35 cellular contexts compared by ENCODE assay signal in genomic region chr15:29136815-29137214, GRCh38.
"Had no signal": no experiment of that assay in that cellular context is flagged by ENCODE, and none has a peak within 500 bp of the region (broad histone marks: within the 10 kb centered on the region; RNA-seq: fewer than 3 reads in every experiment).

No MANE protein-coding gene starts in this region.

- H3K9me3 ChIP-seq: MG63, Peyer's patch had no signal

- H3K36me3 ChIP-seq: brain microvascular endothelial cell, MG63, Peyer's patch had no signal

- DNase-seq: activated CD4-positive, alpha-beta memory T cell treated with anti-CD3 and anti-CD28 coated beads for 36 hours; activated CD4-positive, alpha-beta T cell treated with anti-CD3 and anti-CD28 coated beads for 36 hours; activated CD4-positive, alpha-beta T cell treated with anti-CD3 and anti-CD28 coated beads, Interleukin-2, amount 50 U/mL, for 1 hour; activated CD4-positive, CD25-positive, alpha-beta regulatory T cell; activated CD8-positive, alpha-beta memory T cell treated with anti-CD3 and anti-CD28 coated beads, Interleukin-2, amount 50 U/mL, for 4 hours; activated gamma-delta T cell treated with Interleukin-2 at 50 U/mL for 16 hours; activated naive CD4-positive, alpha-beta T cell treated with anti-CD3 and anti-CD28 coated beads for 36 hours; activated naive CD8-positive, alpha-beta T cell treated with anti-CD3 and anti-CD28 coated beads for 36 hours; activated T-cell treated with anti-CD3 and anti-CD28 coated beads for 4 hours; activated T-cell treated with anti-CD3 and anti-CD28 coated beads, Interleukin-2, amount 50 U/mL, for 4 hours; amniotic stem cell; aorta; brain microvascular endothelial cell; Kasumi-1; KG1; MG63; NCI-H1048; NCI-H1105 treated with DMSO at 0.1 percent for 48 hours; NCI-H1436; NCI-H1694; NCI-H1930; NCI-H2081 treated with DMSO at 0.1 percent for 48 hours; NCI-H226; NCI-H446 treated with DMSO at 0.1 percent for 48 hours; NCI-H748 treated with DMSO at 0.1 percent for 48 hours; NK-92 treated with Interleukin-12 subunit alpha and Interleukin-12 subunit beta, amount 100 ng/mL, for 24 hours; PC-3; RPMI8226; SW 1271; T-helper 1 cell; T-helper 2 cell; T-helper 9 cell had no signal

- H3K4me3 ChIP-seq: MG63, Peyer's patch had no signal

- H3K27me3 ChIP-seq: brain microvascular endothelial cell, MG63, Peyer's patch had no signal

- H3K27ac ChIP-seq: brain microvascular endothelial cell, Peyer's patch, VCaP had no signal

- ATAC-seq: activated CD4-positive, alpha-beta T cell treated with anti-CD3 and anti-CD28 coated beads for 36 hours; activated T-cell treated with anti-CD3 and anti-CD28 coated beads, Interleukin-2, amount 50 U/mL, for 4 hours; PC-3; Right ventricle myocardium inferior had no signal
